In the genomic region with DNA sequence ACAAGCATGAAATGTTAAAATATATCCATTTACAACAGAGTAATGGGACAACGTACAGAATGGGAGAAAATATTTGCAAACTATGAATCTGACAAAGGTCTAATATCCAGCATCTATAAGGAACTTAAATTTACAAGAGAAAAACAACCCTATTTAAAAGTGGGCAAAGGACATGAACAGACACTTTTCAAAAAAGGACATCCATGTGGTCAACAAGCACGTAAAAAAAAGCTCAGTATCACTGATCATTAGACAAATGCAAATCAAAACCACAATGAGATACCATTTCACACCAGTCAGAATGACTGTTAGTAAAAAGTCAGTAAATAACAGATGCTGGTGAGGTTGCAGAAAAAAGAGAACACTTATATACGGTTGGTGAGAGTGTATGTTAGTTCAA, we compare ENCODE assay signal across 5 cellular contexts. TPM values are rescaled to one million over a fixed set of nuclear protein-coding genes. Genes with fewer than 3 reads are reported as not detected.
"Had no signal": no experiment of that assay in that cellular context is flagged by ENCODE, and none has a peak within 500 bp of the region (broad histone marks: within the 10 kb centered on the region; RNA-seq: fewer than 3 reads in every experiment).

No MANE protein-coding gene starts in this region.

RNA-seq across cellular contexts. Expression of a gene that starts 16.3 kb away (rescaled TPM):
- total RNA-seq: activated naive CD4-positive, alpha-beta T cell treated with anti-CD3 and anti-CD28 coated beads for 36 hours; activated naive CD8-positive, alpha-beta T cell treated with anti-CD3 and anti-CD28 coated beads for 36 hours; activated naive CD8-positive, alpha-beta T cell treated with anti-CD3 and anti-CD28 coated beads, Interleukin-2, amount 10 ng/mL, durations not matched to agents 7 days and 5 days; activated T-helper 2 cell treated with anti-CD3 and anti-CD28 coated beads, Interferon-gamma antibody, Interleukin-2, Interleukin-4, amounts not matched to agents 10 μg/mL and 5 μg/mL and 100 μg/mL, durations not matched to agents 14 hours and 24 hours and 36 hours; ascending aorta had no signal
